In the genomic region with DNA sequence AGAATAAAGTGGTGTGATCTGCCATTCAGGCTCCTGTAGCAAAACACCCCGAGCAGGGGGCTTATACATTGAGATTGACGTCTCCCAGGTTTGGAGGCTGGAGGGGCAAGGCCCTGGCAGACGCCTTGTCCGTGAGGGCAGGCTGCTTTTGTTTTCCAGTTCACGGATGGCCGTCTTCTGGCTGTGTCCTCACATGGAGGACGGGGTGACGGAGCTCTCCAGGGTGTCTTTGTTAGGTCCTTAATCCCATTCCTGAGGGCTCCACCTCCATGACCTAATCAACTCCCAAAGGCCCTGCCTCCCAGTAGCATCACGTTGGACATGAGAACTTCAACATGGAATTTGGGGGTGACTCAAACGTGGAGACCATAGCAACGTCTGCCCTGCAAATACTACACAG, we compare ENCODE assay signal across 24 cellular contexts.
"Had no signal": no experiment of that assay in that cellular context is flagged by ENCODE, and none has a peak within 500 bp of the region (broad histone marks: within the 10 kb centered on the region; RNA-seq: fewer than 3 reads in every experiment).

No MANE protein-coding gene starts in this region.

- H3K4me3 ChIP-seq: breast epithelium, left lung, pancreas, sigmoid colon, smooth muscle cell, testis, vagina had no signal

- ATAC-seq: activated CD4-positive, alpha-beta T cell treated with anti-CD3 and anti-CD28 coated beads for 36 hours; activated naive CD4-positive, alpha-beta T cell treated with anti-CD3 and anti-CD28 coated beads, Interleukin-2, amount 50 U/mL, for 72 hours; activated T-helper 17 cell treated with anti-CD3 and anti-CD28 coated beads, Interleukin-2, amount 50 U/mL, for 72 hours; left lung; natural killer cell treated with Interleukin-12 subunit alpha and Interleukin-12 subunit beta and Interleukin-15 and Interleukin-18, amount 100 ng/mL, for 72 hours; pancreas; WTC11 had no signal

- H3K9me3 Mint-ChIP-seq: activated T-cell treated with anti-CD3 and anti-CD28 coated beads, Interleukin-2, amount 50 U/mL, for 24 hours; activated T-helper 17 cell treated with anti-CD3 and anti-CD28 coated beads, Interleukin-2, amount 50 U/mL, for 72 hours had no signal

- H3K36me3 ChIP-seq: breast epithelium, left lung, pancreas, sigmoid colon, vagina had no signal

- H3K27me3 Mint-ChIP-seq: activated CD4-positive, alpha-beta T cell treated with anti-CD3 and anti-CD28 coated beads for 36 hours; activated T-cell treated with anti-CD3 and anti-CD28 coated beads, Interleukin-2, amount 50 U/mL, for 24 hours; activated T-helper 17 cell treated with anti-CD3 and anti-CD28 coated beads, Interleukin-2, amount 50 U/mL, for 72 hours; natural killer cell treated with Interleukin-12 subunit alpha and Interleukin-12 subunit beta and Interleukin-15 and Interleukin-18, amount 100 ng/mL, for 72 hours had no signal

- H3K27me3 ChIP-seq: pancreas, sigmoid colon, testis, vagina had no signal

- H3K4me1 ChIP-seq: breast epithelium, left lung, testis, vagina had no signal

- DNase-seq: activated CD4-positive, alpha-beta T cell treated with anti-CD3 and anti-CD28 coated beads for 36 hours; activated CD4-positive, alpha-beta T cell treated with anti-CD3 and anti-CD28 coated beads, Interleukin-2, amount 50 U/mL, for 4 hours; activated CD8-positive, alpha-beta memory T cell treated with anti-CD3 and anti-CD28 coated beads for 24 hours; activated T-cell treated with anti-CD3 and anti-CD28 coated beads, Interleukin-2, amount 50 U/mL, for 24 hours; cerebellar nuclear complex; cortex of kidney; erythroblast; foreskin fibroblast; midbrain; stimulated activated CD4-positive, alpha-beta T cell treated with anti-CD3 and anti-CD28 coated beads, Interleukin-4, amount 100 ng/mL, for 1 hour; stimulated activated naive CD4-positive, alpha-beta T cell; T-helper 9 cell; testis; trophoblast cell had no signal

- H3K27ac ChIP-seq: breast epithelium, left lung, pancreas, sigmoid colon, testis, vagina had no signal

- H3K4me1 Mint-ChIP-seq: activated CD4-positive, alpha-beta T cell treated with anti-CD3 and anti-CD28 coated beads for 36 hours; activated T-helper 17 cell treated with anti-CD3 and anti-CD28 coated beads, Interleukin-2, amount 50 U/mL, for 72 hours had no signal

- H3K9me3 ChIP-seq: breast epithelium, left lung, pancreas, sigmoid colon, testis, vagina had no signal

- H3K4me3 Mint-ChIP-seq: activated CD4-positive, alpha-beta T cell treated with anti-CD3 and anti-CD28 coated beads for 36 hours; activated T-cell treated with anti-CD3 and anti-CD28 coated beads, Interleukin-2, amount 50 U/mL, for 24 hours; activated T-helper 17 cell treated with anti-CD3 and anti-CD28 coated beads, Interleukin-2, amount 50 U/mL, for 72 hours; natural killer cell treated with Interleukin-12 subunit alpha and Interleukin-12 subunit beta and Interleukin-15 and Interleukin-18, amount 100 ng/mL, for 72 hours; WTC11 had no signal

- H3K36me3 Mint-ChIP-seq: activated naive CD4-positive, alpha-beta T cell treated with anti-CD3 and anti-CD28 coated beads, Interleukin-2, amount 50 U/mL, for 72 hours; natural killer cell treated with Interleukin-12 subunit alpha and Interleukin-12 subunit beta and Interleukin-15 and Interleukin-18, amount 100 ng/mL, for 72 hours; WTC11 had no signal

- H3K27ac Mint-ChIP-seq: activated CD4-positive, alpha-beta T cell treated with anti-CD3 and anti-CD28 coated beads for 36 hours; activated naive CD4-positive, alpha-beta T cell treated with anti-CD3 and anti-CD28 coated beads, Interleukin-2, amount 50 U/mL, for 72 hours; activated T-cell treated with anti-CD3 and anti-CD28 coated beads, Interleukin-2, amount 50 U/mL, for 24 hours; activated T-helper 17 cell treated with anti-CD3 and anti-CD28 coated beads, Interleukin-2, amount 50 U/mL, for 72 hours; natural killer cell treated with Interleukin-12 subunit alpha and Interleukin-12 subunit beta and Interleukin-15 and Interleukin-18, amount 100 ng/mL, for 72 hours; WTC11 had no signal
